ENCODE assay signal across 8 cellular contexts in genomic region chrX:1591102-1591862, GRCh38. TPM values are rescaled to one million over a fixed set of nuclear protein-coding genes. Genes with fewer than 3 reads are reported as not detected.
DNase-seq lines count a peak whose midpoint lies in the region; ATAC-seq and TF ChIP-seq lines count a peak whose summit lies in the region.

Gene AKAP17A (plus strand): TSS chrX:1591604. CDS start chrX:1593463, 1,859 bp downstream.

- CTCF ChIA-PET in activated CD4-positive, alpha-beta memory T cell treated with anti-CD3 and anti-CD28 coated beads for 36 hours (lab: Charles Lee) = no interaction called here

- H3K36me3 Mint-ChIP-seq in activated CD4-positive, alpha-beta memory T cell treated with anti-CD3 and anti-CD28 coated beads for 36 hours = peaks cover 30% of the 10 kb centered on the region

- H3K4me1 ChIP-seq in duodenal mucosa (ENCODE audit: control insufficient read depth in 1 of 2, insufficient read depth in 2 of 2, low read length in 2 of 2) (peaks cover 9 to 18% of the 10 kb centered on the region in 2 donors), right lobe of liver (peaks cover 0 to 8% (median 0%) of the 10 kb centered on the region in 4 donors)

- no peaks in the 10 kb centered on the region for H3K27me3 ChIP-seq in duodenal mucosa (ENCODE audit: control insufficient read depth in 1 of 2, insufficient read depth in 2 of 2, low read length in 2 of 2)
- no peaks in the 10 kb centered on the region for H3K27me3 ChIP-seq in right lobe of liver

- peak within 1 kb of the TSS; percentile 88 to 91 for H3K4me3 ChIP-seq in duodenal mucosa (ENCODE audit: low read depth in 1 of 2, low read length in 2 of 2)
- H3K4me3 ChIP-seq in right lobe of liver = peak within 1 kb of the TSS; percentile 71 to 74 (median 72)

- TF ChIP-seq POLR2A in right lobe of liver (IDR thresholded peaks at IDR 0.05) = peak; percentile 86

- peak; percentile 85 for ATAC-seq in GM19452 (IDR thresholded peaks at IDR 0.05; ENCODE audit: unreplicated experiment)
- ATAC-seq in right lobe of liver = peak; percentile 94 to 98 (median 96)

- H3K27ac ChIP-seq in duodenal mucosa (ENCODE audit: low read depth, low read length) = peak within 1 kb of the TSS; percentile 66
- peak within 1 kb of the TSS; percentile 53 to 81 (median 67) for H3K27ac ChIP-seq in right lobe of liver

- TF ChIP-seq CTCF in right lobe of liver (IDR thresholded peaks at IDR 0.05) = peak in 1 of 4 donors; percentile 13

- no peaks in the 10 kb centered on the region for H3K27me3 Mint-ChIP-seq in activated CD4-positive, alpha-beta memory T cell treated with anti-CD3 and anti-CD28 coated beads for 36 hours

- H3K9me3 ChIP-seq in duodenal mucosa (ENCODE audit: control insufficient read depth in 1 of 2, low read length in 2 of 2) (no peaks in the 10 kb centered on the region), right lobe of liver (no peaks in the 10 kb centered on the region)

- peak; percentile 96 for DNase-seq in CD1c-positive myeloid dendritic cell (ENCODE audit: extremely low spot score)
- peak; percentile 94 for DNase-seq in HK-2 (ENCODE audit: unreplicated experiment)
- DNase-seq in NCI-H82 treated with DMSO at 0.1 percent for 48 hours (lab: John Stamatoyannopoulos, UW; ENCODE audit: unreplicated experiment) = peak; percentile 79
- peak; percentile 99 for DNase-seq in activated CD4-positive, alpha-beta memory T cell treated with anti-CD3 and anti-CD28 coated beads for 36 hours
- peak; percentile 97 to 98 (median 98) for DNase-seq in right lobe of liver
- DNase-seq in stimulated activated CD4-positive, alpha-beta T cell treated with anti-CD3 and anti-CD28 coated beads, Interleukin-4, amount 100 ng/mL, for 24 hours = peak; percentile 98

- H3K4me1 Mint-ChIP-seq in activated CD4-positive, alpha-beta memory T cell treated with anti-CD3 and anti-CD28 coated beads for 36 hours (ENCODE audit: low read depth) = peaks cover 31% of the 10 kb centered on the region

- peak within 1 kb of the TSS; percentile 58 to 93 for H3K9ac ChIP-seq in duodenal mucosa (ENCODE audit: low read depth in 1 of 2, low read length in 2 of 2)

- H3K4me3 Mint-ChIP-seq in activated CD4-positive, alpha-beta memory T cell treated with anti-CD3 and anti-CD28 coated beads for 36 hours = peak within 1 kb of the TSS; percentile 92

- 4% methylated on average over 12 of the region's 66 CpGs for WGBS in right lobe of liver (ENCODE audit: insufficient coverage, low coverage, low lambda C conversion rate, missing lambda C conversion rate)

- peaks cover 20 to 29% of the 10 kb centered on the region in 2 donors for H3K36me3 ChIP-seq in duodenal mucosa (ENCODE audit: control insufficient read depth in 1 of 2, insufficient read depth in 2 of 2, low read length in 2 of 2)
- H3K36me3 ChIP-seq in right lobe of liver = peaks cover 0 to 29% (median 22%) of the 10 kb centered on the region in 4 donors

- no peaks in the 10 kb centered on the region for H3K9me3 Mint-ChIP-seq in activated CD4-positive, alpha-beta memory T cell treated with anti-CD3 and anti-CD28 coated beads for 36 hours

- intact Hi-C loops in activated CD4-positive, alpha-beta memory T cell treated with anti-CD3 and anti-CD28 coated beads for 36 hours (cut with micrococcal nuclease) = loop anchor here (1.0 to 5.0 kb wide), 4 partner anchors 70 to 344 kb away; partner anchors contain the start of gene SLC25A6
- intact Hi-C loops in right lobe of liver (cut with DNase I) = no loop called here

- H3K27ac Mint-ChIP-seq in activated CD4-positive, alpha-beta memory T cell treated with anti-CD3 and anti-CD28 coated beads for 36 hours = peak within 1 kb of the TSS; percentile 89

- POLR2A ChIA-PET in activated CD4-positive, alpha-beta memory T cell treated with anti-CD3 and anti-CD28 coated beads for 36 hours (lab: Charles Lee) = no interaction called here

RNA-seq across cellular contexts. Expression of gene AKAP17A, which starts in this region (rescaled TPM):
- total RNA-seq in activated CD4-positive, alpha-beta memory T cell treated with anti-CD3 and anti-CD28 coated beads for 36 hours = 10 to 100 TPM; 59.4 to 62.9 TPM
- 10 to 100 TPM; 15.1 to 33.2 (median 24.0) TPM for total RNA-seq in right lobe of liver

Comparison
In these comparisons a context has a peak if more than half of its experiments do, and no peak if none do; other contexts are left out.
1. Peak in every context shown above with its lines: DNase-seq, ATAC-seq, H3K4me3 ChIP-seq and H3K27ac ChIP-seq.